In genomic region chr9:4128876-4129275, GRCh38 we compare ENCODE assay signal across 26 cellular contexts.
"Had no signal": no experiment of that assay in that cellular context is flagged by ENCODE, and none has a peak within 500 bp of the region (broad histone marks: within the 10 kb centered on the region; RNA-seq: fewer than 3 reads in every experiment).

No MANE protein-coding gene starts in this region.

- H3K4me3 Mint-ChIP-seq: IgD-negative memory B cell; T-cell; T-helper 1 cell treated with Interleukin-12 subunit alpha and Interleukin-12 subunit beta and Interleukin-4 antibody, amounts not matched to agents 30 μg/mL and 1 μg/mL, for 36 hours had no signal

- H3K4me3 ChIP-seq: K562 had no signal

- ATAC-seq: HepG2, K562, Panc1, PC-3, T-cell had no signal

- DNase-seq: Kasumi-1, MM.1S, NCI-H1092 treated with DMSO at 0.1 percent for 48 hours, NCI-H1436, NCI-H187, NCI-H2029, NCI-H2081 treated with DMSO at 0.1 percent for 48 hours, NCI-H2171, NCI-H226, NCI-H446, NCI-H510A, NCI-H524 treated with DMSO at 0.1 percent for 48 hours, NCI-H69, NCI-H774, PC-3, SHP77, SK-N-SH, SW 1271, T-cell had no signal

- H3K9ac ChIP-seq: KMS-11, SK-N-SH had no signal

- H3K27ac ChIP-seq: KMS-11, RWPE1 had no signal

- FAIRE-seq: HepG2, K562 had no signal

- H3K4me1 Mint-ChIP-seq: T-cell had no signal

- H3K27ac Mint-ChIP-seq: IgD-negative memory B cell; T-cell; T-helper 1 cell treated with Interleukin-12 subunit alpha and Interleukin-12 subunit beta and Interleukin-4 antibody, amounts not matched to agents 30 μg/mL and 1 μg/mL, for 36 hours had no signal

- H3K4me2 ChIP-seq: KMS-11, SK-N-SH had no signal

- H3K36me3 Mint-ChIP-seq: IgD-negative memory B cell had no signal

- H3K9me3 ChIP-seq: SK-N-SH had no signal
